Comparison of ENCODE assay signal across 10 cellular contexts in genomic region chr16:67883146-67883871, GRCh38. TPM values are rescaled to one million over a fixed set of nuclear protein-coding genes. Genes with fewer than 3 reads are reported as not detected.
DNase-seq lines count a peak whose midpoint lies in the region; ATAC-seq, FAIRE-seq and TF ChIP-seq lines count a peak whose summit lies in the region.
"Had no signal": no experiment of that assay in that cellular context is flagged by ENCODE, and none has a peak within 500 bp of the region (broad histone marks: within the 10 kb centered on the region; RNA-seq: fewer than 3 reads in every experiment).

No MANE protein-coding gene starts in this region.

- POLR2A ChIA-PET in CD4-positive, alpha-beta memory T cell (lab: Charles Lee; ENCODE audit: partially characterized antibody) = interaction anchor here (1.0 to 1.8 kb wide), 10 partner anchors 10 to 53 kb away, joined by 3 to 8 read pairs (median 4); partner anchors contain the start of genes CTRL, EDC4, NUTF2 and PSKH1
- POLR2A ChIA-PET in GM12878 (lab: Charles Lee) = interaction anchor here (0.5 to 1.0 kb wide), 4 partner anchors 9 to 312 kb away, joined by 3 to 9 read pairs (median 3); partner anchors contain the start of gene CARMIL2
- POLR2A ChIA-PET in naive thymus-derived CD4-positive, alpha-beta T cell (lab: Charles Lee) = interaction anchor here (0.6 to 1.8 kb wide), 7 partner anchors 9 to 322 kb away, joined by 3 to 7 read pairs (median 4); partner anchors contain the start of gene PSKH1

- no peak for TF ChIP-seq EP300 in GM12878 (IDR thresholded peaks at IDR 0.05; ENCODE audit: borderline replicate concordance in 1 of 2, control insufficient read depth in 1 of 2, low read depth in 2 of 2, low read length in 2 of 2)

- peaks cover 41 to 60% of the 10 kb centered on the region in 2 donors for H3K36me3 Mint-ChIP-seq in CD4-positive, alpha-beta memory T cell
- peaks cover 45% of the 10 kb centered on the region for H3K36me3 Mint-ChIP-seq in GM23338 (ENCODE audit: low read depth)
- H3K36me3 Mint-ChIP-seq in naive thymus-derived CD4-positive, alpha-beta T cell = peaks cover 0 to 47% (median 8%) of the 10 kb centered on the region in 5 donors

- H3K9me2 ChIP-seq in GM23338 (ENCODE audit: insufficient read depth) = no peaks in the 10 kb centered on the region

- H3K27ac ChIP-seq in CD4-positive, alpha-beta memory T cell (ENCODE audit: low read depth, low read length) = no peak overlapping the region
- peak overlapping the region; percentile 76; the same call in 1 of the 2 replicates for H3K27ac ChIP-seq in GM23338 (ENCODE audit: low read depth)
- no peak overlapping the region for H3K27ac ChIP-seq in GM12878 (ENCODE audit: control insufficient read depth, insufficient read depth)
- H3K27ac ChIP-seq in naive thymus-derived CD4-positive, alpha-beta T cell (ENCODE audit: low read depth, low read length) = no peak overlapping the region
- H3K27ac ChIP-seq in upper lobe of right lung = no peak overlapping the region

- in situ Hi-C loops in GM12878 (cut with MboI) = no loop called here

- no peaks in the 10 kb centered on the region; the same call in 1 of the 2 replicates for H4K20me1 ChIP-seq in GM23338 (replicated peaks; ENCODE audit: insufficient read depth)
- H4K20me1 ChIP-seq in GM12878 (ENCODE audit: control insufficient read depth, insufficient read depth) = no peaks in the 10 kb centered on the region

- H3K4me1 ChIP-seq in CD4-positive, alpha-beta memory T cell (ENCODE audit: insufficient read depth, low read length) = no peaks in the 10 kb centered on the region
- H3K4me1 ChIP-seq in GM23338 (ENCODE audit: insufficient read depth) (peaks cover 26% of the 10 kb centered on the region), GM12878 (ENCODE audit: control insufficient read depth, insufficient read depth, low read length) (no peaks in the 10 kb centered on the region), upper lobe of right lung (peaks cover 4% of the 10 kb centered on the region)
- no peaks in the 10 kb centered on the region for H3K4me1 ChIP-seq in naive thymus-derived CD4-positive, alpha-beta T cell (ENCODE audit: control insufficient read depth in 2 of 2, insufficient read depth in 2 of 2, low read length in 2 of 2)

- H3K27ac Mint-ChIP-seq in CD4-positive, alpha-beta memory T cell = peak overlapping the region in 6 of 7 donors; percentile 22 to 83 (median 40)
- H3K27ac Mint-ChIP-seq in GM23338 = no peak overlapping the region; the same call in 1 of the 2 replicates
- peak overlapping the region in 5 of 9 donors; percentile 19 to 59 (median 42) for H3K27ac Mint-ChIP-seq in naive thymus-derived CD4-positive, alpha-beta T cell
- H3K27ac Mint-ChIP-seq: activated B cell treated with CpG ODN at 0.5 μM for 24 hours had no signal

- peaks cover 26% of the 10 kb centered on the region; the same call in 1 of the 2 replicates for H3F3A ChIP-seq in GM23338 (replicated peaks; ENCODE audit: low read depth)

- no peak for TF ChIP-seq RAD21 in GM12878 (IDR thresholded peaks at IDR 0.05; ENCODE audit: insufficient read depth, low read depth, low read length)

- no peaks in the 10 kb centered on the region for H3K9me3 ChIP-seq in CD4-positive, alpha-beta memory T cell (ENCODE audit: control insufficient read depth in 1 of 2, low read length in 2 of 2)
- H3K9me3 ChIP-seq in GM12878 (replicated peaks; ENCODE audit: control insufficient read depth, insufficient read depth, low read length) (no peaks in the 10 kb centered on the region), upper lobe of right lung (no peaks in the 10 kb centered on the region)
- H3K9me3 ChIP-seq in naive thymus-derived CD4-positive, alpha-beta T cell (ENCODE audit: control insufficient read depth in 2 of 3, low read length in 3 of 3) = no peaks in the 10 kb centered on the region
- H3K9me3 ChIP-seq: tibial artery had no signal

- peak in 1 of 5 donors; percentile 27 for DNase-seq in CD4-positive, alpha-beta memory T cell
- DNase-seq in GM23338 (ENCODE audit: low spot score) (no peak), GM12878 (ENCODE audit: low read depth, low spot score) (no peak), upper lobe of right lung (no peak), erythroblast (lab: John Stamatoyannopoulos, UW) (no peak)
- no peak for DNase-seq in naive thymus-derived CD4-positive, alpha-beta T cell

- RAD21 ChIA-PET in GM12878 (lab: Charles Lee; ENCODE audit: unreplicated experiment) = interaction anchor here (0.6 to 3.2 kb wide), 6 partner anchors 14 to 1427 kb away, joined by 3 to 14 read pairs (median 4); partner anchors contain the start of genes CENPT, NUTF2 and PSMB10

- TF ChIP-seq CTCF in GM23338 (conservative IDR thresholded peaks at IDR 0.05; ENCODE audit: low read depth in 2 of 2) = no peak
- TF ChIP-seq CTCF in GM12878 (IDR thresholded peaks at IDR 0.05 in 2 of 3, conservative IDR thresholded peaks at IDR 0.05 in 1 of 3; ENCODE audit: control insufficient read depth in 2 of 3, extremely low read depth in 1 of 3, insufficient read depth in 1 of 3, low read depth in 3 of 3, low read length in 3 of 3) = no peak
- TF ChIP-seq CTCF in upper lobe of right lung (IDR thresholded peaks at IDR 0.05) = no peak

- 36% methylated on average over 6 of the region's 6 CpGs for WGBS in GM12878 (ENCODE audit: insufficient coverage, insufficient replicate concordance, low lambda C conversion rate, missing lambda C conversion rate)

- no peaks in the 10 kb centered on the region for H3K27me3 Mint-ChIP-seq in CD4-positive, alpha-beta memory T cell
- H3K27me3 Mint-ChIP-seq in GM23338 (ENCODE audit: insufficient read depth, low read depth, poor library complexity) = peaks cover 20% of the 10 kb centered on the region
- H3K27me3 Mint-ChIP-seq in naive thymus-derived CD4-positive, alpha-beta T cell = no peaks in the 10 kb centered on the region
- H3K27me3 Mint-ChIP-seq: activated B cell treated with CpG ODN at 0.5 μM for 24 hours had no signal

- H3K4me2 ChIP-seq in GM23338 (no peak overlapping the region), GM12878 (ENCODE audit: control insufficient read depth, insufficient read depth) (no peak overlapping the region)

- BruUV-seq in GM12878 (replicated peaks; lab: Mats Ljungman, UMichigan) = no TSS peak

- peaks cover 0 to 3% (median 0%) of the 10 kb centered on the region in 8 donors for H3K9me3 Mint-ChIP-seq in CD4-positive, alpha-beta memory T cell
- H3K9me3 Mint-ChIP-seq in GM23338 = no peaks in the 10 kb centered on the region; the same call in 2 of the 3 replicates
- peaks cover 0 to 2% (median 0%) of the 10 kb centered on the region in 11 donors for H3K9me3 Mint-ChIP-seq in naive thymus-derived CD4-positive, alpha-beta T cell
- H3K9me3 Mint-ChIP-seq: activated B cell treated with CpG ODN at 0.5 μM for 24 hours had no signal

- H3K4me1 Mint-ChIP-seq in CD4-positive, alpha-beta memory T cell = peaks cover 0 to 1% (median 0%) of the 10 kb centered on the region in 4 donors
- H3K4me1 Mint-ChIP-seq in GM23338 = peaks cover 22% of the 10 kb centered on the region
- H3K4me1 Mint-ChIP-seq in naive thymus-derived CD4-positive, alpha-beta T cell = peaks cover 0 to 6% (median 0%) of the 10 kb centered on the region in 7 donors
- H3K4me1 Mint-ChIP-seq: activated B cell treated with CpG ODN at 0.5 μM for 24 hours had no signal

- H3K4me3 Mint-ChIP-seq in CD4-positive, alpha-beta memory T cell = peak overlapping the region in 1 of 8 donors; percentile 41
- no peak overlapping the region; the same call in 2 of the 3 replicates for H3K4me3 Mint-ChIP-seq in GM23338
- H3K4me3 Mint-ChIP-seq in naive thymus-derived CD4-positive, alpha-beta T cell = no peak overlapping the region
- H3K4me3 Mint-ChIP-seq: activated B cell treated with CpG ODN at 0.5 μM for 24 hours had no signal

- no peak overlapping the region for H2AFZ ChIP-seq in GM23338
- no peak overlapping the region for H2AFZ ChIP-seq in GM12878 (ENCODE audit: control insufficient read depth, low read depth, low read length)

- SMC1A ChIA-PET in GM12878 (lab: Charles Lee; ENCODE audit: uncharacterized antibody, unreplicated experiment) = interaction anchor here (0.7 to 2.2 kb wide), 9 partner anchors 10 to 362 kb away, joined by 3 to 14 read pairs (median 3); partner anchors contain the start of gene PSKH1

- CTCF ChIA-PET in CD4-positive, alpha-beta memory T cell (lab: Charles Lee; ENCODE audit: partially characterized antibody) = interaction anchor here (0.5 to 5.4 kb wide), 51 partner anchors 9 to 363 kb away, joined by 3 to 73 read pairs (median 4); partner anchors contain the start of genes CARMIL2, CTRL, DDX28 and DUS2
- CTCF ChIA-PET in GM12878 (lab: Yijun Ruan, JAX) = interaction anchor here (0.7 to 5.6 kb wide), 33 partner anchors 9 to 211 kb away, joined by 3 to 39 read pairs (median 4); partner anchors contain the start of genes EDC4, NUTF2, PSKH1 and PSMB10
- CTCF ChIA-PET in naive thymus-derived CD4-positive, alpha-beta T cell (lab: Charles Lee) = interaction anchor here (0.5 to 3.6 kb wide), 21 partner anchors 9 to 345 kb away, joined by 3 to 19 read pairs (median 6); partner anchors contain the start of gene PSKH1

- no peak for TF ChIP-seq POLR2A in GM12878 (IDR thresholded peaks at IDR 0.05; ENCODE audit: low read depth, low read length)
- TF ChIP-seq POLR2A in erythroblast (IDR thresholded peaks at IDR 0.05; ENCODE audit: low read length) = no peak

- FAIRE-seq in GM12878 (lab: Jason Lieb, UNC) = peak; percentile 64

- H3K9ac ChIP-seq in GM12878 (ENCODE audit: control insufficient read depth, insufficient read depth, low read length) = no peak overlapping the region

- H3K79me2 ChIP-seq in GM23338 (replicated peaks; ENCODE audit: insufficient read depth) = no peaks in the 10 kb centered on the region
- no peaks in the 10 kb centered on the region for H3K79me2 ChIP-seq in GM12878 (ENCODE audit: control insufficient read depth, insufficient read depth, low read length)

- H3K4me3 ChIP-seq in CD4-positive, alpha-beta memory T cell (ENCODE audit: low read length in 2 of 2) = no peak overlapping the region
- H3K4me3 ChIP-seq in GM23338 = no peak overlapping the region
- no peak overlapping the region for H3K4me3 ChIP-seq in GM12878
- H3K4me3 ChIP-seq in naive thymus-derived CD4-positive, alpha-beta T cell (ENCODE audit: low read length) = no peak overlapping the region
- no peak overlapping the region for H3K4me3 ChIP-seq in upper lobe of right lung
- H3K4me3 ChIP-seq: tibial artery had no signal

- no peaks in the 10 kb centered on the region for H3K27me3 ChIP-seq in CD4-positive, alpha-beta memory T cell (ENCODE audit: insufficient read depth, low read length)
- no peaks in the 10 kb centered on the region for H3K27me3 ChIP-seq in GM23338 (ENCODE audit: insufficient read depth)
- H3K27me3 ChIP-seq in GM12878 (replicated peaks in 1 of 2; ENCODE audit: control insufficient read depth in 2 of 2, insufficient read depth in 2 of 2, low read length in 1 of 2) = no peaks in the 10 kb centered on the region
- no peaks in the 10 kb centered on the region for H3K27me3 ChIP-seq in naive thymus-derived CD4-positive, alpha-beta T cell (ENCODE audit: control insufficient read depth in 2 of 2, insufficient read depth in 2 of 2, low read length in 2 of 2)
- no peaks in the 10 kb centered on the region for H3K27me3 ChIP-seq in upper lobe of right lung
- H3K27me3 ChIP-seq: tibial artery had no signal

- intact Hi-C loops in CD4-positive, alpha-beta memory T cell (cut with micrococcal nuclease) = loop anchor here (1.0 to 2.0 kb wide), 5 partner anchors 45 to 346 kb away; no protein-coding TSS in a partner anchor
- intact Hi-C loops in GM12878 (cut with micrococcal nuclease; ENCODE audit: unreplicated experiment) = loop anchor here (2.0 to 5.0 kb wide), 2 partner anchors 157 to 344 kb away; no protein-coding TSS in a partner anchor
- intact Hi-C loops in naive thymus-derived CD4-positive, alpha-beta T cell (cut with micrococcal nuclease) = loop anchor here (1.0 kb wide), 6 partner anchors 45 to 362 kb away; no protein-coding TSS in a partner anchor
- intact Hi-C loops in upper lobe of right lung (cut with DNase I) = loop anchor here (10.0 kb wide), 1 partner anchor 161 kb away; no protein-coding TSS in a partner anchor

- ATAC-seq in GM23338 (no peak), GM12878 (peak; percentile 17), GM18502 (IDR thresholded peaks at IDR 0.05; ENCODE audit: poor library complexity, unreplicated experiment) (no peak), upper lobe of right lung (no peak), HG03097 (IDR thresholded peaks at IDR 0.05; ENCODE audit: low FRiP score, unreplicated experiment) (no peak)
- ATAC-seq in naive thymus-derived CD4-positive, alpha-beta T cell = peak; percentile 3

- H3K36me3 ChIP-seq in CD4-positive, alpha-beta memory T cell (ENCODE audit: insufficient read depth, low read length) = peaks cover 64% of the 10 kb centered on the region
- H3K36me3 ChIP-seq in GM23338 (ENCODE audit: insufficient read depth) (peaks cover 11% of the 10 kb centered on the region; the same call in 1 of the 2 replicates), GM12878 (ENCODE audit: control insufficient read depth in 2 of 2, insufficient read depth in 2 of 2, low read length in 1 of 2) (peaks cover 12 to 50% of the 10 kb centered on the region in 2 experiments; a peak in 3 of 4 replicates), upper lobe of right lung (peaks cover 60% of the 10 kb centered on the region)
- H3K36me3 ChIP-seq in naive thymus-derived CD4-positive, alpha-beta T cell (ENCODE audit: control insufficient read depth in 2 of 3, insufficient read depth in 3 of 3, low read length in 3 of 3) = peaks cover 8 to 88% (median 43%) of the 10 kb centered on the region in 3 experiments

RNA-seq across cellular contexts. Expression of gene NRN1L, which starts 1.4 kb away (rescaled TPM):
- total RNA-seq in CD4-positive, alpha-beta memory T cell = 1 to 10 TPM; 5.9 to 7.0 TPM
- polyA plus RNA-seq in CD4-positive, alpha-beta memory T cell = under 1 TPM; 0.81 to 0.96 TPM
- total RNA-seq in GM23338 (2014; rRNA removed; shearing (Covaris generic)) = 13.8 and 14.0 TPM in 2 replicates
- polyA plus RNA-seq in GM23338 (2016; fragmentation: Nextera tagmentation; extraction: Ambion mirVana) = 26.1 and 33.8 TPM in 2 replicates
- total RNA-seq in GM12878 (2013; cell fraction: nucleolus; rRNA removed) = not detected in 2 replicates
- 0.40 TPM in 1 of 2 replicates, not detected in the other for total RNA-seq in GM12878 (2014; rRNA removed)
- not detected in 2 replicates for total RNA-seq in GM12878 (2014; rRNA removed; fragmentation: Illumina TruSeq; extraction: Trizol)
- 0.92 TPM in 1 of 2 replicates, not detected in the other for total RNA-seq in GM12878 (2021)
- polyA plus RNA-seq in GM12878 (2011; ENCODE audit: low read depth) = not detected
- polyA plus RNA-seq in GM12878 (2011; rRNA removed) = 0.20 TPM in 1 of 2 replicates, not detected in the other
- polyA plus RNA-seq in GM12878 (2011; cell fraction: cytosol; rRNA removed) = 0.31 and 0.60 TPM in 2 replicates
- polyA plus RNA-seq in GM12878 (2011; cell fraction: nucleus; rRNA removed) = 4.7 and 5.7 TPM in 2 replicates
- 0.81 and 2.4 TPM in 2 replicates for polyA plus RNA-seq in GM12878 (2012)
- polyA plus RNA-seq in GM12878 (2014; fragmentation: Illumina TruSeq; extraction: Trizol) = 0.28 TPM in 1 of 2 replicates, not detected in the other
- polyA plus RNA-seq in GM12878 (2014; fragmentation: Nextera tagmentation; extraction: Ambion mirVana) = under 1 TPM in 1 of 2 experiments, not detected in 1; 0.11 TPM
- polyA plus RNA-seq in GM12878 (2014; rRNA removed) = 0.60 and 0.99 TPM in 2 replicates
- polyA plus RNA-seq in GM12878 (2016; fragmentation: Nextera tagmentation; extraction: Ambion mirVana) = under 1 TPM in 1 of 2 experiments, not detected in 1; 0.21 TPM
- 0.36 TPM in 1 of 2 replicates, not detected in the other for polyA minus RNA-seq in GM12878 (2011; rRNA and poly(A)+ RNA removed)
- not detected in 2 replicates for polyA minus RNA-seq in GM12878 (2011; cell fraction: cytosol; rRNA and poly(A)+ RNA removed)
- 0.48 TPM in 1 of 2 replicates, not detected in the other for polyA minus RNA-seq in GM12878 (2011; cell fraction: nucleus; rRNA and poly(A)+ RNA removed)
- 1 to 10 TPM; 1.1 to 6.4 (median 3.2) TPM for total RNA-seq in naive thymus-derived CD4-positive, alpha-beta T cell
- not detected for polyA plus RNA-seq in naive thymus-derived CD4-positive, alpha-beta T cell
- total RNA-seq in upper lobe of right lung = 0.69 TPM

RNA-seq across cellular contexts. Expression of gene PSKH1, which starts 9.7 kb away (rescaled TPM):
- total RNA-seq in CD4-positive, alpha-beta memory T cell = 10 to 100 TPM; 22.3 to 25.1 TPM
- polyA plus RNA-seq in CD4-positive, alpha-beta memory T cell = 10 to 100 TPM; 19.4 to 25.3 TPM
- 22.1 and 23.9 TPM in 2 replicates for total RNA-seq in GM23338 (2014; rRNA removed; shearing (Covaris generic))
- polyA plus RNA-seq in GM23338 (2016; fragmentation: Nextera tagmentation; extraction: Ambion mirVana) (8.3 and 14.3 TPM in 2 replicates), GM12878 (2011; rRNA removed) (3.1 and 7.5 TPM in 2 replicates), GM12878 (2014; fragmentation: Illumina TruSeq; extraction: Trizol) (2.3 and 8.1 TPM in 2 replicates), GM12878 (2014; fragmentation: Nextera tagmentation; extraction: Ambion mirVana) (1 to 10 TPM in 1 of 2 experiments, under 1 TPM in 1; 0.63 to 1.2 TPM), GM12878 (2014; rRNA removed) (12.8 and 14.1 TPM in 2 replicates), GM12878 (2016; fragmentation: Nextera tagmentation; extraction: Ambion mirVana) (10 to 100 TPM; 13.9 to 20.4 TPM)
- 18.8 and 22.7 TPM in 2 replicates for total RNA-seq in GM12878 (2013; cell fraction: nucleolus; rRNA removed)
- total RNA-seq in GM12878 (2014; rRNA removed) (5.0 and 7.3 TPM in 2 replicates), GM12878 (2014; rRNA removed; fragmentation: Illumina TruSeq; extraction: Trizol) (6.7 and 7.2 TPM in 2 replicates), GM12878 (2021) (17.2 and 18.9 TPM in 2 replicates), upper lobe of right lung (29.7 TPM)
- 3.8 TPM for polyA plus RNA-seq in GM12878 (2011; ENCODE audit: low read depth)
- 11.2 and 13.6 TPM in 2 replicates for polyA plus RNA-seq in GM12878 (2011; cell fraction: cytosol; rRNA removed)
- polyA plus RNA-seq in GM12878 (2011; cell fraction: nucleus; rRNA removed) = 20.1 and 21.5 TPM in 2 replicates
- polyA plus RNA-seq in GM12878 (2012) = 7.8 and 8.9 TPM in 2 replicates
- 11.0 and 21.4 TPM in 2 replicates for polyA minus RNA-seq in GM12878 (2011; rRNA and poly(A)+ RNA removed)
- 5.2 and 5.3 TPM in 2 replicates for polyA minus RNA-seq in GM12878 (2011; cell fraction: cytosol; rRNA and poly(A)+ RNA removed)
- polyA minus RNA-seq in GM12878 (2011; cell fraction: nucleus; rRNA and poly(A)+ RNA removed) = 5.9 and 12.6 TPM in 2 replicates
- total RNA-seq in naive thymus-derived CD4-positive, alpha-beta T cell = 10 to 100 TPM; 18.0 to 28.5 (median 23.3) TPM
- 10 to 100 TPM; 20.7 to 34.0 TPM for polyA plus RNA-seq in naive thymus-derived CD4-positive, alpha-beta T cell

RNA-seq across cellular contexts. Expression of gene EDC4, which starts 10.5 kb away (rescaled TPM):
- total RNA-seq in CD4-positive, alpha-beta memory T cell = 100 to 1,000 TPM; 141 to 144 TPM
- 10 to 100 TPM; 18.5 to 37.3 TPM for polyA plus RNA-seq in CD4-positive, alpha-beta memory T cell
- 74.2 and 98.5 TPM in 2 replicates for total RNA-seq in GM23338 (2014; rRNA removed; shearing (Covaris generic))
- 34.8 and 39.6 TPM in 2 replicates for polyA plus RNA-seq in GM23338 (2016; fragmentation: Nextera tagmentation; extraction: Ambion mirVana)
- 75.8 and 77.6 TPM in 2 replicates for total RNA-seq in GM12878 (2013; cell fraction: nucleolus; rRNA removed)
- total RNA-seq in GM12878 (2014; rRNA removed) = 50.3 and 53.7 TPM in 2 replicates
- 38.1 and 42.1 TPM in 2 replicates for total RNA-seq in GM12878 (2014; rRNA removed; fragmentation: Illumina TruSeq; extraction: Trizol)
- total RNA-seq in GM12878 (2021) = 71.7 and 78.5 TPM in 2 replicates
- 26.0 TPM for polyA plus RNA-seq in GM12878 (2011; ENCODE audit: low read depth)
- 18.7 and 37.8 TPM in 2 replicates for polyA plus RNA-seq in GM12878 (2011; rRNA removed)
- polyA plus RNA-seq in GM12878 (2011; cell fraction: cytosol; rRNA removed) = 47.8 and 57.6 TPM in 2 replicates
- polyA plus RNA-seq in GM12878 (2011; cell fraction: nucleus; rRNA removed) = 232 and 265 TPM in 2 replicates
- polyA plus RNA-seq in GM12878 (2012) = 44.4 and 51.4 TPM in 2 replicates
- 24.1 and 53.0 TPM in 2 replicates for polyA plus RNA-seq in GM12878 (2014; fragmentation: Illumina TruSeq; extraction: Trizol)
- 1 to 10 TPM; 1.2 to 2.2 TPM for polyA plus RNA-seq in GM12878 (2014; fragmentation: Nextera tagmentation; extraction: Ambion mirVana)
- polyA plus RNA-seq in GM12878 (2014; rRNA removed) = 56.1 and 63.2 TPM in 2 replicates
- polyA plus RNA-seq in GM12878 (2016; fragmentation: Nextera tagmentation; extraction: Ambion mirVana) = 10 to 100 TPM; 82.2 to 86.0 TPM
- 70.8 and 109 TPM in 2 replicates for polyA minus RNA-seq in GM12878 (2011; rRNA and poly(A)+ RNA removed)
- 38.8 and 51.8 TPM in 2 replicates for polyA minus RNA-seq in GM12878 (2011; cell fraction: cytosol; rRNA and poly(A)+ RNA removed)
- 39.8 and 66.8 TPM in 2 replicates for polyA minus RNA-seq in GM12878 (2011; cell fraction: nucleus; rRNA and poly(A)+ RNA removed)
- total RNA-seq in naive thymus-derived CD4-positive, alpha-beta T cell = 100 to 1,000 TPM; 103 to 166 (median 122) TPM
- 10 to 100 TPM; 34.8 to 52.4 TPM for polyA plus RNA-seq in naive thymus-derived CD4-positive, alpha-beta T cell
- 48.8 TPM for total RNA-seq in upper lobe of right lung

RNA-seq across cellular contexts. Expression of gene CENPT, which starts 35.8 kb away (rescaled TPM):
- total RNA-seq in CD4-positive, alpha-beta memory T cell = 100 to 1,000 TPM; 103 to 107 TPM
- polyA plus RNA-seq in CD4-positive, alpha-beta memory T cell = 10 to 100 TPM; 15.4 to 18.1 TPM
- total RNA-seq in GM23338 (2014; rRNA removed; shearing (Covaris generic)) = 31.8 and 55.4 TPM in 2 replicates
- 59.2 and 63.8 TPM in 2 replicates for polyA plus RNA-seq in GM23338 (2016; fragmentation: Nextera tagmentation; extraction: Ambion mirVana)
- total RNA-seq in GM12878 (2013; cell fraction: nucleolus; rRNA removed) = 55.0 and 58.0 TPM in 2 replicates
- 26.7 and 29.0 TPM in 2 replicates for total RNA-seq in GM12878 (2014; rRNA removed)
- total RNA-seq in GM12878 (2014; rRNA removed; fragmentation: Illumina TruSeq; extraction: Trizol) = 14.9 and 15.1 TPM in 2 replicates
- total RNA-seq in GM12878 (2021) = 31.4 and 36.6 TPM in 2 replicates
- polyA plus RNA-seq in GM12878 (2011; ENCODE audit: low read depth) = 15.2 TPM
- 16.2 and 22.4 TPM in 2 replicates for polyA plus RNA-seq in GM12878 (2011; rRNA removed)
- polyA plus RNA-seq in GM12878 (2011; cell fraction: cytosol; rRNA removed) = 29.9 and 40.6 TPM in 2 replicates
- polyA plus RNA-seq in GM12878 (2011; cell fraction: nucleus; rRNA removed) = 311 and 313 TPM in 2 replicates
- 30.9 and 36.2 TPM in 2 replicates for polyA plus RNA-seq in GM12878 (2012)
- 9.4 and 20.1 TPM in 2 replicates for polyA plus RNA-seq in GM12878 (2014; fragmentation: Illumina TruSeq; extraction: Trizol)
- polyA plus RNA-seq in GM12878 (2014; fragmentation: Nextera tagmentation; extraction: Ambion mirVana) = 1 to 10 TPM; 1.1 to 5.7 TPM
- polyA plus RNA-seq in GM12878 (2014; rRNA removed) = 44.4 and 51.2 TPM in 2 replicates
- 10 to 100 TPM; 41.7 to 45.7 TPM for polyA plus RNA-seq in GM12878 (2016; fragmentation: Nextera tagmentation; extraction: Ambion mirVana)
- polyA minus RNA-seq in GM12878 (2011; rRNA and poly(A)+ RNA removed) = 8.7 and 19.5 TPM in 2 replicates
- 8.7 and 11.4 TPM in 2 replicates for polyA minus RNA-seq in GM12878 (2011; cell fraction: cytosol; rRNA and poly(A)+ RNA removed)
- 29.0 and 39.4 TPM in 2 replicates for polyA minus RNA-seq in GM12878 (2011; cell fraction: nucleus; rRNA and poly(A)+ RNA removed)
- 100 to 1,000 TPM in 3 of 5 experiments, 10 to 100 TPM in 2; 56.7 to 128 (median 100) TPM for total RNA-seq in naive thymus-derived CD4-positive, alpha-beta T cell
- 10 to 100 TPM; 11.8 to 22.7 TPM for polyA plus RNA-seq in naive thymus-derived CD4-positive, alpha-beta T cell
- 30.0 TPM for total RNA-seq in upper lobe of right lung

RNA-seq across cellular contexts. Expression of gene NUTF2, which starts 36.6 kb away (rescaled TPM):
- 10 to 100 TPM; 41.2 to 45.9 TPM for total RNA-seq in CD4-positive, alpha-beta memory T cell
- 100 to 1,000 TPM; 127 to 128 TPM for polyA plus RNA-seq in CD4-positive, alpha-beta memory T cell
- total RNA-seq in GM23338 (2014; rRNA removed; shearing (Covaris generic)) = 158 and 321 TPM in 2 replicates
- polyA plus RNA-seq in GM23338 (2016; fragmentation: Nextera tagmentation; extraction: Ambion mirVana) (373 and 391 TPM in 2 replicates), GM12878 (2011; rRNA removed) (83.7 and 155 TPM in 2 replicates), GM12878 (2014; fragmentation: Illumina TruSeq; extraction: Trizol) (152 and 185 TPM in 2 replicates), GM12878 (2014; fragmentation: Nextera tagmentation; extraction: Ambion mirVana) (100 to 1,000 TPM; 220 to 245 TPM), GM12878 (2014; rRNA removed) (212 and 231 TPM in 2 replicates), GM12878 (2016; fragmentation: Nextera tagmentation; extraction: Ambion mirVana) (100 to 1,000 TPM; 323 to 342 TPM)
- total RNA-seq in GM12878 (2013; cell fraction: nucleolus; rRNA removed) = 39.9 and 49.1 TPM in 2 replicates
- total RNA-seq in GM12878 (2014; rRNA removed) (116 and 120 TPM in 2 replicates), GM12878 (2014; rRNA removed; fragmentation: Illumina TruSeq; extraction: Trizol) (113 and 129 TPM in 2 replicates), GM12878 (2021) (128 and 130 TPM in 2 replicates), upper lobe of right lung (55.0 TPM)
- 66.0 TPM for polyA plus RNA-seq in GM12878 (2011; ENCODE audit: low read depth)
- polyA plus RNA-seq in GM12878 (2011; cell fraction: cytosol; rRNA removed) = 219 and 321 TPM in 2 replicates
- 147 and 148 TPM in 2 replicates for polyA plus RNA-seq in GM12878 (2011; cell fraction: nucleus; rRNA removed)
- 129 and 131 TPM in 2 replicates for polyA plus RNA-seq in GM12878 (2012)
- polyA minus RNA-seq in GM12878 (2011; rRNA and poly(A)+ RNA removed) = 273 and 286 TPM in 2 replicates
- 99.0 and 131 TPM in 2 replicates for polyA minus RNA-seq in GM12878 (2011; cell fraction: cytosol; rRNA and poly(A)+ RNA removed)
- 32.8 and 49.0 TPM in 2 replicates for polyA minus RNA-seq in GM12878 (2011; cell fraction: nucleus; rRNA and poly(A)+ RNA removed)
- total RNA-seq in naive thymus-derived CD4-positive, alpha-beta T cell = 100 to 1,000 TPM in 1 of 5 experiments, 10 to 100 TPM in 4; 34.7 to 125 (median 40.4) TPM
- polyA plus RNA-seq in naive thymus-derived CD4-positive, alpha-beta T cell = 100 to 1,000 TPM in 1 of 2 donors, 10 to 100 TPM in 1; 98.0 to 118 TPM

Comparison
In these comparisons a context has a peak if more than half of its experiments do, and no peak if none do; other contexts are left out.
1. ATAC-seq: peak in GM12878 (single experiment) and naive thymus-derived CD4-positive, alpha-beta T cell (single experiment); none in GM23338 (single experiment), GM18502 (single experiment), upper lobe of right lung (single experiment) and HG03097 (single experiment).